8 cellular contexts compared by ENCODE assay signal in genomic region chr16:89656435-89657121, GRCh38.
DNase-seq lines count a peak whose midpoint lies in the region; ATAC-seq and TF ChIP-seq lines count a peak whose summit lies in the region.

No MANE protein-coding gene starts in this region.

- no peaks in the 10 kb centered on the region for H3K36me3 ChIP-seq in KMS-11 (ENCODE audit: insufficient read depth)
- peaks cover 11% of the 10 kb centered on the region for H3K36me3 ChIP-seq in muscle layer of colon (ENCODE audit: insufficient read depth, low read length)

- peak overlapping the region; percentile 66; the same call in 1 of the 2 replicates for H3K9ac ChIP-seq in KMS-11
- H3K9ac ChIP-seq in muscle layer of colon (ENCODE audit: low read length), result peak overlapping the region; percentile 39

- H4K20me1 ChIP-seq in KMS-11 (ENCODE audit: insufficient read depth), result no peaks in the 10 kb centered on the region

- H2AFZ ChIP-seq in KMS-11 (ENCODE audit: low read depth), result no peak overlapping the region

- CTCF ChIA-PET in HEK293T (lab: Yijun Ruan, JAX), result no interaction called here

- POLR2A ChIA-PET in HEK293T (lab: Yijun Ruan, JAX), result interaction anchor here (0.6 kb wide), 1 partner anchor 30 kb away, joined by 3 read pairs; the partner anchor contains the start of gene CDK10

- peak overlapping the region; percentile 92 for H3K27ac ChIP-seq in 22Rv1
- no peak overlapping the region for H3K27ac ChIP-seq in KMS-11
- peak overlapping the region; percentile 64 to 86 for H3K27ac ChIP-seq in coronary artery
- H3K27ac ChIP-seq in muscle layer of colon (ENCODE audit: low read depth, low read length), result peak overlapping the region; percentile 86

- TF ChIP-seq CTCF in 22Rv1 (IDR thresholded peaks at IDR 0.05) (no peak), KMS-11 (conservative IDR thresholded peaks at IDR 0.05; ENCODE audit: low read depth, low read length) (no peak), coronary artery (IDR thresholded peaks at IDR 0.05) (no peak)

- no peak for ATAC-seq in GM21360 (IDR thresholded peaks at IDR 0.05; ENCODE audit: unreplicated experiment)

- H3K79me2 ChIP-seq in KMS-11 (ENCODE audit: insufficient read depth, low read depth), result peaks cover 44% of the 10 kb centered on the region

- DNase-seq in coronary artery (ENCODE audit: low spot score) (no peak), HEK293T (ENCODE audit: extremely low spot score) (no peak), NCI-H1694 (lab: John Stamatoyannopoulos, UW) (no peak), DMS53 treated with DMSO at 0.1 percent for 48 hours (lab: John Stamatoyannopoulos, UW; ENCODE audit: unreplicated experiment) (no peak)

- H3K4me1 ChIP-seq in KMS-11 (ENCODE audit: low read depth, poor library complexity, severe bottlenecking), result peaks cover 18% of the 10 kb centered on the region
- H3K4me1 ChIP-seq in muscle layer of colon (ENCODE audit: insufficient read depth, low read length), result peaks cover 13% of the 10 kb centered on the region

- H3K4me3 ChIP-seq in KMS-11 (IDR thresholded peaks at IDR 0.05; ENCODE audit: insufficient read depth, low read depth, low read length) (no peak overlapping the region), coronary artery (peak overlapping the region; percentile 85), muscle layer of colon (ENCODE audit: low read depth in 1 of 2, low read length in 2 of 2) (peak overlapping the region; percentile 97 to 99)

- no peaks in the 10 kb centered on the region for H3K9me3 ChIP-seq in muscle layer of colon (ENCODE audit: low read length)

- peak overlapping the region; percentile 92 for H3K4me2 ChIP-seq in KMS-11

- no peaks in the 10 kb centered on the region for H3K27me3 ChIP-seq in KMS-11 (ENCODE audit: insufficient read depth, low read depth)
- H3K27me3 ChIP-seq in muscle layer of colon (ENCODE audit: control insufficient read depth in 1 of 2, insufficient read depth in 2 of 2, low read length in 2 of 2), result no peaks in the 10 kb centered on the region

TF ChIP-seq in HEK293T, 16 proteins besides CTCF, POLR2A, EP300 and RAD21:
- no peak for TF ChIP-seq ELF4 (IDR thresholded peaks at IDR 0.05)
- TF ChIP-seq FOXA1 (IDR thresholded peaks at IDR 0.05), result no peak
- no peak for TF ChIP-seq BHLHE40 (IDR thresholded peaks at IDR 0.05; ENCODE audit: borderline replicate concordance)
- TF ChIP-seq NFRKB (IDR thresholded peaks at IDR 0.05), result no peak
- TF ChIP-seq SP1 (IDR thresholded peaks at IDR 0.05), result no peak
- no peak for TF ChIP-seq FOXK2 (IDR thresholded peaks at IDR 0.05)
- no peak for TF ChIP-seq ARNT (IDR thresholded peaks at IDR 0.05)
- TF ChIP-seq ZNF384 (IDR thresholded peaks at IDR 0.05), result no peak
- TF ChIP-seq L3MBTL2 (conservative IDR thresholded peaks at IDR 0.05), result no peak
- no peak for TF ChIP-seq FOXM1 (IDR thresholded peaks at IDR 0.05; ENCODE audit: borderline replicate concordance)
- no peak for TF ChIP-seq TARDBP (IDR thresholded peaks at IDR 0.05)
- no peak for TF ChIP-seq LEF1 (IDR thresholded peaks at IDR 0.05; ENCODE audit: borderline replicate concordance)
- TF ChIP-seq CTBP1 (IDR thresholded peaks at IDR 0.05; ENCODE audit: borderline replicate concordance), result no peak
- TF ChIP-seq HDGF (IDR thresholded peaks at IDR 0.05; ENCODE audit: borderline replicate concordance), result no peak
- TF ChIP-seq SUZ12 (IDR thresholded peaks at IDR 0.05), result no peak
